ENCODE assay signal across 28 cellular contexts in the genomic region with DNA sequence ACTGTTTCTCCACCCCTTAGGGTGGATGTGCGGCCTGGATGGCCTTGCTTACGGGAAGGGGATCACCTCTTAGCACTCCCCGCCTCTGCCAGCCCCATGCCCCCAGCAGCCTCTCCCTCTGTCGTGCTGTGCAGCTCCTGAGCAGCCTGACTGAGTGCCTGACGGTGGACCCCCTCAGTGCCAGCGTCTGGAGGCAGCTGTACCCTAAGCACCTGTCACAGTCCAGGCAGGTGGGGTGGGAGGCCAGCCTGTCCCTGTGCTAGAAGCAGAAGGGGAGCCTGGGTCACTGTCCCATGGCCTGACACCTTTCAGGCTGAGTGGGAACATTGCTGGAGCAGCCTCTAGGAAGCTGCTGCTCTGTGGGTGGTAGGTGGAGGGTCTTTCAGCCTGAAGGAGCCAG.
"Had no signal": no experiment of that assay in that cellular context is flagged by ENCODE, and none has a peak within 500 bp of the region (broad histone marks: within the 10 kb centered on the region; RNA-seq: fewer than 3 reads in every experiment).

No MANE protein-coding gene starts in this region.

- H3K36me3 Mint-ChIP-seq: activated naive CD8-positive, alpha-beta T cell had no signal

- ATAC-seq: activated CD4-positive, CD25-positive, alpha-beta regulatory T cell treated with anti-CD3 and anti-CD28 coated beads, Interleukin-2, amount 50 U/mL, for 24 hours; activated CD8-positive, alpha-beta T cell treated with anti-CD3 and anti-CD28 coated beads for 36 hours; body of pancreas; T-helper 17 cell had no signal

- FAIRE-seq: endometrium, endothelial cell of umbilical vein, frontal cortex had no signal

- H3K4me3 Mint-ChIP-seq: activated B cell treated with CpG ODN at 0.5 μM for 24 hours; activated CD8-positive, alpha-beta T cell treated with anti-CD3 and anti-CD28 coated beads for 36 hours; activated naive CD8-positive, alpha-beta T cell; T-helper 17 cell; T-helper 2 cell treated with Interferon-gamma antibody and Interleukin-4, amounts not matched to agents 5 μg/mL and 100 μg/mL, for 36 hours had no signal

- H3K27me3 Mint-ChIP-seq: activated B cell treated with CpG ODN at 0.5 μM for 24 hours; activated CD8-positive, alpha-beta T cell treated with anti-CD3 and anti-CD28 coated beads for 36 hours; activated naive CD8-positive, alpha-beta T cell; T-helper 17 cell had no signal

- DNase-seq: activated B cell treated with CpG ODN at 0.5 μM for 24 hours; activated CD4-positive, alpha-beta T cell treated with anti-CD3 and anti-CD28 coated beads for 48 hours; activated CD4-positive, alpha-beta T cell treated with anti-CD3 and anti-CD28 coated beads, Interleukin-2, amount 50 U/mL, for 1 hour; activated CD4-positive, alpha-beta T cell treated with anti-CD3 and anti-CD28 coated beads, Interleukin-2, amount 50 U/mL, for 48 hours; activated CD8-positive, alpha-beta memory T cell treated with anti-CD3 and anti-CD28 coated beads for 24 hours; activated CD8-positive, alpha-beta T cell treated with anti-CD3 and anti-CD28 coated beads for 36 hours; activated effector memory CD4-positive, alpha-beta T cell treated with Interleukin-2 at 50 U/mL for 16 hours; activated gamma-delta T cell treated with Interleukin-2 at 50 U/mL for 16 hours; activated naive CD4-positive, alpha-beta T cell treated with anti-CD3 and anti-CD28 coated beads, Interleukin-2, amount 50 U/mL, for 16 hours; activated naive CD4-positive, alpha-beta T cell treated with Interleukin-2 at 50 U/mL for 16 hours; activated T-cell treated with anti-CD3 and anti-CD28 coated beads, Interleukin-2, amount 50 U/mL, for 48 hours; amniotic stem cell; body of pancreas; caudate nucleus; colonic mucosa; effector CD8-positive, alpha-beta T cell; foreskin fibroblast; head of caudate nucleus; T-helper 1 cell; T-helper 17 cell; T1000; WERI-Rb-1 had no signal

- H3K27ac Mint-ChIP-seq: activated B cell treated with CpG ODN at 0.5 μM for 24 hours; activated CD8-positive, alpha-beta T cell treated with anti-CD3 and anti-CD28 coated beads for 36 hours; activated naive CD8-positive, alpha-beta T cell; T-helper 17 cell; T-helper 2 cell treated with Interferon-gamma antibody and Interleukin-4, amounts not matched to agents 5 μg/mL and 100 μg/mL, for 36 hours had no signal

- H3K9me3 Mint-ChIP-seq: activated B cell treated with CpG ODN at 0.5 μM for 24 hours; activated CD8-positive, alpha-beta T cell treated with anti-CD3 and anti-CD28 coated beads for 36 hours; T-helper 2 cell treated with Interferon-gamma antibody and Interleukin-4, amounts not matched to agents 5 μg/mL and 100 μg/mL, for 36 hours had no signal
